ENCODE assay signal across 1 cellular context in genomic region chr1:205528887-205529825, GRCh38.
TF ChIP-seq lines count a peak whose summit lies in the region.

No MANE protein-coding gene starts in this region.

TF ChIP-seq in K562, 482 proteins besides CTCF, POLR2A, EP300 and RAD21 (continued from another document and continues in another):
- TF ChIP-seq UBTF (IDR thresholded peaks at IDR 0.05; ENCODE audit: borderline replicate concordance in 1 of 2, low read depth in 2 of 2, low read length in 2 of 2), result 0 out of 4 replicates have a peak, but pooled peaks of 1 of the 2 experiments have one; percentile 62
- TF ChIP-seq ELK3 (CRISPR knock-in tag; IDR thresholded peaks at IDR 0.05), result no peak
- no peak for TF ChIP-seq ZNF143 (CRISPR knock-in tag; IDR thresholded peaks at IDR 0.05)
- peak; percentile 30 for TF ChIP-seq HNRNPLL (IDR thresholded peaks at IDR 0.05; ENCODE audit: low read depth, low read length, poor library complexity, severe bottlenecking)
- no peak for TF ChIP-seq SETDB1 (IDR thresholded peaks at IDR 0.05; ENCODE audit: low read length)
- no peak for TF ChIP-seq TRIM24 (IDR thresholded peaks at IDR 0.05)
- no peak for TF ChIP-seq ARID1B (IDR thresholded peaks at IDR 0.05)
- TF ChIP-seq SMC3 (conservative IDR thresholded peaks at IDR 0.05; ENCODE audit: insufficient read depth, low read depth, low read length), result peak; percentile 95
- peak in 1 of 2 experiments; percentile 48 for TF ChIP-seq E2F6 (IDR thresholded peaks at IDR 0.05; ENCODE audit: borderline replicate concordance in 1 of 2, extremely low read depth in 1 of 2, insufficient read depth in 1 of 2, insufficient read length in 1 of 2, low read depth in 1 of 2, low read length in 1 of 2, poor library complexity in 1 of 2, severe bottlenecking in 1 of 2)
- peak; percentile 71 for TF ChIP-seq CC2D1A (IDR thresholded peaks at IDR 0.05)
- 0 out of 2 replicates have a peak, but pooled peaks have one; percentile 36 for TF ChIP-seq KLF1 (tag; IDR thresholded peaks at IDR 0.05)
- peak; percentile 72; the same call in 1 of the 2 replicates for TF ChIP-seq ZNF263 (CRISPR knock-in tag; IDR thresholded peaks at IDR 0.05; ENCODE audit: borderline replicate concordance)
- 0 out of 2 replicates have a peak, but pooled peaks have one; percentile 52 for TF ChIP-seq ZNF282 (CRISPR knock-in tag; IDR thresholded peaks at IDR 0.05)
- no peak for TF ChIP-seq ETV1 (tag; conservative IDR thresholded peaks at IDR 0.05; ENCODE audit: low read depth)
- no peak for TF ChIP-seq FOXK2 (conservative IDR thresholded peaks at IDR 0.05 in 1 of 2, IDR thresholded peaks at IDR 0.05 in 1 of 2; ENCODE audit: low read depth in 2 of 2)
- TF ChIP-seq MIER1 (IDR thresholded peaks at IDR 0.05; ENCODE audit: low read depth), result no peak
- peak; percentile 45 for TF ChIP-seq CTCFL (IDR thresholded peaks at IDR 0.05; ENCODE audit: borderline replicate concordance, insufficient read depth, low read depth, low read length, poor library complexity, severe bottlenecking)
- no peak for TF ChIP-seq POLR2AphosphoS5 (IDR thresholded peaks at IDR 0.05; ENCODE audit: control insufficient read depth, insufficient read depth, low read depth, low read length)
- no peak for TF ChIP-seq USF2 (CRISPR knock-in tag; IDR thresholded peaks at IDR 0.05)
- 0 out of 2 replicates have a peak, but pooled peaks have one; percentile 48 for TF ChIP-seq E2F4 (CRISPR knock-in tag; IDR thresholded peaks at IDR 0.05; ENCODE audit: low read depth)
- no peak for TF ChIP-seq ZNF41 (CRISPR knock-in tag; conservative IDR thresholded peaks at IDR 0.05)
- TF ChIP-seq ZNF655 (CRISPR knock-in tag; IDR thresholded peaks at IDR 0.05), result no peak
- peak in 1 of 2 experiments; percentile 71; a peak in 2 of 4 replicates for TF ChIP-seq MAZ (CRISPR knock-in tag; conservative IDR thresholded peaks at IDR 0.05 in 1 of 2, IDR thresholded peaks at IDR 0.05 in 1 of 2)
- no peak for TF ChIP-seq TAF15 (IDR thresholded peaks at IDR 0.05; ENCODE audit: low read depth, low read length)
- no peak for TF ChIP-seq MXD1 (CRISPR knock-in tag; IDR thresholded peaks at IDR 0.05; ENCODE audit: borderline replicate concordance, poor library complexity, severe bottlenecking)
- TF ChIP-seq MEIS2 (IDR thresholded peaks at IDR 0.05; ENCODE audit: partially characterized antibody), result no peak
- TF ChIP-seq ARID3A (IDR thresholded peaks at IDR 0.05; ENCODE audit: borderline replicate concordance, low read depth, low read length), result no peak
- no peak for TF ChIP-seq ZBTB5 (IDR thresholded peaks at IDR 0.05)
- TF ChIP-seq SMARCC2 (IDR thresholded peaks at IDR 0.05; ENCODE audit: low read depth), result no peak
- TF ChIP-seq RB1 (IDR thresholded peaks at IDR 0.05; ENCODE audit: low read depth), result peak; percentile 83
- no peak for TF ChIP-seq FOXJ3 (CRISPR knock-in tag; IDR thresholded peaks at IDR 0.05)
- TF ChIP-seq ZNF311 (CRISPR knock-in tag; IDR thresholded peaks at IDR 0.05), result no peak
- no peak for TF ChIP-seq ZNF436 (CRISPR knock-in tag; IDR thresholded peaks at IDR 0.05)
- no peak for TF ChIP-seq TSC22D4 (tag; IDR thresholded peaks at IDR 0.05)
- peak; percentile 48; the same call in 1 of the 2 replicates for TF ChIP-seq DEAF1 (CRISPR knock-in tag; IDR thresholded peaks at IDR 0.05)
- TF ChIP-seq ZNF197 (CRISPR knock-in tag; IDR thresholded peaks at IDR 0.05; ENCODE audit: low read depth), result no peak
- no peak for TF ChIP-seq ZBTB8A (IDR thresholded peaks at IDR 0.05; ENCODE audit: partially characterized antibody)
- no peak for TF ChIP-seq MEF2A (IDR thresholded peaks at IDR 0.05; ENCODE audit: control insufficient read depth, low read depth, low read length)
- TF ChIP-seq SMAD4 (CRISPR knock-in tag; conservative IDR thresholded peaks at IDR 0.05), result 0 out of 2 replicates have a peak, but pooled peaks have one; percentile 13
- peak; percentile 55; the same call in 1 of the 2 replicates for TF ChIP-seq TOE1 (IDR thresholded peaks at IDR 0.05; ENCODE audit: borderline replicate concordance)
- no peak for TF ChIP-seq TOE1 (CRISPR knock-in tag; IDR thresholded peaks at IDR 0.05; ENCODE audit: borderline replicate concordance, low read depth)
- no peak for TF ChIP-seq MTA2 (IDR thresholded peaks at IDR 0.05; ENCODE audit: low read depth)
- TF ChIP-seq PURB (CRISPR knock-in tag; IDR thresholded peaks at IDR 0.05; ENCODE audit: low read depth), result no peak
- TF ChIP-seq HDAC6 (IDR thresholded peaks at IDR 0.05; ENCODE audit: low read depth, low read length), result no peak
- TF ChIP-seq RFX5 (IDR thresholded peaks at IDR 0.05; ENCODE audit: low read depth, low read length), result no peak
- TF ChIP-seq ZNF277 (CRISPR knock-in tag; IDR thresholded peaks at IDR 0.05; ENCODE audit: borderline replicate concordance), result no peak
- no peak for TF ChIP-seq SMARCB1 (IDR thresholded peaks at IDR 0.05; ENCODE audit: insufficient read length, low read depth)
